8 cellular contexts compared by ENCODE assay signal in genomic region chr11:72641900-72642814, GRCh38. TPM values are rescaled to one million over a fixed set of nuclear protein-coding genes. Genes with fewer than 3 reads are reported as not detected.
DNase-seq lines count a peak whose midpoint lies in the region; ATAC-seq and TF ChIP-seq lines count a peak whose summit lies in the region.

No MANE protein-coding gene starts in this region.

- H3K36me3 ChIP-seq in right atrium auricular region: no peaks in the 10 kb centered on the region

- peaks cover 5% of the 10 kb centered on the region for H3K27me3 Mint-ChIP-seq in IgD-negative memory B cell
- peaks cover 14% of the 10 kb centered on the region for H3K27me3 Mint-ChIP-seq in activated naive CD8-positive, alpha-beta T cell treated with anti-CD3 and anti-CD28 coated beads, Interleukin-2, amount 10 ng/mL, durations not matched to agents 7 days and 5 days

- peaks cover 0 to 8% (median 1%) of the 10 kb centered on the region in 3 donors for H3K4me1 Mint-ChIP-seq in IgD-negative memory B cell
- peaks cover 2% of the 10 kb centered on the region for H3K4me1 Mint-ChIP-seq in activated naive CD8-positive, alpha-beta T cell treated with anti-CD3 and anti-CD28 coated beads, Interleukin-2, amount 10 ng/mL, durations not matched to agents 7 days and 5 days

- peak; percentile 31 for ATAC-seq in activated naive CD8-positive, alpha-beta T cell treated with anti-CD3 and anti-CD28 coated beads, Interleukin-2, amount 10 ng/mL, durations not matched to agents 7 days and 5 days (ENCODE audit: low read depth)
- ATAC-seq in GM21526 (IDR thresholded peaks at IDR 0.05; ENCODE audit: low FRiP score, unreplicated experiment): no peak

- TF ChIP-seq CTCF in right atrium auricular region (IDR thresholded peaks at IDR 0.05) (no peak), retinal pigment epithelial cell (conservative IDR thresholded peaks at IDR 0.05; ENCODE audit: low read depth, low read length) (no peak)

- H3K4me1 ChIP-seq in right atrium auricular region: peaks cover 0 to 38% of the 10 kb centered on the region in 2 donors

- H3K9me3 Mint-ChIP-seq in IgD-negative memory B cell: no peaks in the 10 kb centered on the region
- H3K9me3 Mint-ChIP-seq in activated naive CD8-positive, alpha-beta T cell treated with anti-CD3 and anti-CD28 coated beads, Interleukin-2, amount 10 ng/mL, durations not matched to agents 7 days and 5 days: no peaks in the 10 kb centered on the region

- H3K27me3 ChIP-seq in right atrium auricular region: no peaks in the 10 kb centered on the region

- DNase-seq in DMS53 (lab: John Stamatoyannopoulos, UW): peak; percentile 82
- peak; percentile 47 for DNase-seq in activated naive CD8-positive, alpha-beta T cell treated with anti-CD3 and anti-CD28 coated beads, Interleukin-2, amount 10 ng/mL, durations not matched to agents 7 days and 5 days
- DNase-seq in right atrium auricular region (ENCODE audit: low spot score): no peak
- DNase-seq in retinal pigment epithelial cell (ENCODE audit: low read depth): no peak
- DNase-seq in T1000 (lab: John Stamatoyannopoulos, UW): no peak
- no peak for DNase-seq in D341Med (ENCODE audit: low spot score)

- POLR2A ChIA-PET in activated naive CD8-positive, alpha-beta T cell treated with anti-CD3 and anti-CD28 coated beads, Interleukin-2, amount 10 ng/mL, durations not matched to agents 7 days and 5 days (lab: Charles Lee): interaction anchor here (1.1 kb wide), 1 partner anchor 52 kb away, joined by 5 read pairs; no protein-coding TSS in a partner anchor

- H3K4me3 ChIP-seq in right atrium auricular region: peak overlapping the region; percentile 62 to 68
- H3K4me3 ChIP-seq in retinal pigment epithelial cell (ENCODE audit: low read length): peak overlapping the region; percentile 42

- H3K4me3 Mint-ChIP-seq in IgD-negative memory B cell: peak overlapping the region in 3 of 4 donors; percentile 67 to 86 (median 75)
- peak overlapping the region; percentile 48 for H3K4me3 Mint-ChIP-seq in activated naive CD8-positive, alpha-beta T cell treated with anti-CD3 and anti-CD28 coated beads, Interleukin-2, amount 10 ng/mL, durations not matched to agents 7 days and 5 days

- H3K36me3 Mint-ChIP-seq in IgD-negative memory B cell: no peaks in the 10 kb centered on the region
- H3K36me3 Mint-ChIP-seq in activated naive CD8-positive, alpha-beta T cell treated with anti-CD3 and anti-CD28 coated beads, Interleukin-2, amount 10 ng/mL, durations not matched to agents 7 days and 5 days: no peaks in the 10 kb centered on the region

- no peak overlapping the region for H3K27ac Mint-ChIP-seq in IgD-negative memory B cell
- H3K27ac Mint-ChIP-seq in activated naive CD8-positive, alpha-beta T cell treated with anti-CD3 and anti-CD28 coated beads, Interleukin-2, amount 10 ng/mL, durations not matched to agents 7 days and 5 days: no peak overlapping the region

- H3K9me3 ChIP-seq in right atrium auricular region: no peaks in the 10 kb centered on the region

- H3K27ac ChIP-seq in right atrium auricular region: peak overlapping the region; percentile 66 to 75

RNA-seq across cellular contexts. Expression of gene PDE2A, which starts 32.1 kb away (rescaled TPM):
- polyA plus RNA-seq in IgD-negative memory B cell: not detected
- total RNA-seq in activated naive CD8-positive, alpha-beta T cell treated with anti-CD3 and anti-CD28 coated beads, Interleukin-2, amount 10 ng/mL, durations not matched to agents 7 days and 5 days: under 1 TPM in 1 of 2 experiments, not detected in 1; 0.83 TPM
- total RNA-seq in right atrium auricular region: 10 to 100 TPM; 23.1 to 34.2 TPM

Comparison
In these comparisons a context has a peak if more than half of its experiments do, and no peak if none do; other contexts are left out.
1. DNase-seq: peak in DMS53 (single experiment) and activated naive CD8-positive, alpha-beta T cell treated with anti-CD3 and anti-CD28 coated beads, Interleukin-2, amount 10 ng/mL, durations not matched to agents 7 days and 5 days (single experiment); none in right atrium auricular region (single experiment), retinal pigment epithelial cell (single experiment), T1000 (single experiment) and D341Med (single experiment).
2. RNA of gene PDE2A, which starts 32.1 kb away (total RNA-seq): 23.1 to 34.2 TPM in right atrium auricular region; 0.83 TPM in activated naive CD8-positive, alpha-beta T cell treated with anti-CD3 and anti-CD28 coated beads, Interleukin-2, amount 10 ng/mL, durations not matched to agents 7 days and 5 days; every median in the first group is over 10 times any median in the second.